1 cellular context compared by ENCODE assay signal in the genomic region with DNA sequence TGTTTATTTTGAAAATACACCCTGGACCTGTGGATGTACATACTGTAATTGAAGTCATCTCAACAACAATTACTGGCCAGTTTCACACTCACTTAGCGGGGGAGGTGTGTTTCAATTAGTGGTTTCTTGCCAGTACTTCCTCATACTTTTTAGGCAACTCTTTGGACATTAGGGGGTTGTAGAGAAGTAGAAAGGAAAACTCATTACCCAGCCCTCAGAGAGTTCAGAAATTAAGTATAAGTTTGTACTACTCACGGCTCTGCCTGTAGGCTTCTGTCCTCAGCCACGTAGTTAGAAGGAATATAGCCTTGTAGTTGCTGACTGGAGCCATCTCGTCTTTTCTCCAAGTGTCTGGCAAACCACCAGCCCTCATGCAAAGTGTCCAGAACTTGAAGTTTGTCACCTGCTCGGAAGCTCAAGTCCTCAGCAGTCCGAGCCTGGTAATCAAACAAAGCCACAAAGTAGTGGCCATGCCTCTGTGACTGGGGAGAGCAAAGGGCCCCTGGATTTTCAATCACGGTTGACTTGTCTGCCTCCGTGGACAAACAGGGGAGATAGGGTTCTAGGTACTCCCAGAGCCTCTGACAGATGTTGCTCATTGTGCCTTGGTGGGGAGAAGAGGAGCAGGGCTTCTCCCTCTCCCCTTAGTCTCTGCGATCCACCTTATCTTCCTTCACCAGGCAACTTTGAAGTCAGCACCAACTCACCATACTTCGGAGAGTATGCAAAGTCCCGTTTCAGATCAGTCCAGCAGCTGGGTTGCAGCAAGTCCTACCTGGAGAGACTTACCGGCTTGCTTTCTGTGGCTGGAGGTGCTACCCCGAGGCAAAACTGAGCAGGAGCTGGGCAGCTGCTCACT.
TF ChIP-seq lines count a peak whose summit lies in the region.

No MANE protein-coding gene starts in this region.

TF ChIP-seq in IMR-90, 13 proteins besides CTCF, POLR2A, EP300 and RAD21:
- TF ChIP-seq RFX5 (IDR thresholded peaks at IDR 0.05; ENCODE audit: low read depth, low read length), result no peak
- no peak for TF ChIP-seq BHLHE40 (IDR thresholded peaks at IDR 0.05; ENCODE audit: low read depth, low read length)
- TF ChIP-seq SMC3 (IDR thresholded peaks at IDR 0.05; ENCODE audit: low read depth, low read length), result no peak
- no peak for TF ChIP-seq MAFK (IDR thresholded peaks at IDR 0.05; ENCODE audit: low read depth, low read length)
- TF ChIP-seq RCOR1 (IDR thresholded peaks at IDR 0.05; ENCODE audit: insufficient replicate concordance, low read length), result no peak
- no peak for TF ChIP-seq FOS (IDR thresholded peaks at IDR 0.05; ENCODE audit: low read depth, low read length)
